Comparison of ENCODE assay signal across 19 cellular contexts in genomic region chr7:11985971-11986370, GRCh38.
"Had no signal": no experiment of that assay in that cellular context is flagged by ENCODE, and none has a peak within 500 bp of the region (broad histone marks: within the 10 kb centered on the region; RNA-seq: fewer than 3 reads in every experiment).

No MANE protein-coding gene starts in this region.

- H3K9me3 ChIP-seq: MG63 had no signal

- DNase-seq: MG63, NCI-H1092, NCI-H1105 treated with DMSO at 0.1 percent for 48 hours, NCI-H1417 treated with DMSO at 0.1 percent for 48 hours, NCI-H146, NCI-H1694 treated with DMSO at 0.1 percent for 48 hours, NCI-H1930, NCI-H2081, NCI-H2107, NCI-H2227 treated with DMSO at 0.1 percent for 48 hours, NCI-H524, NCI-H526 treated with DMSO at 0.1 percent for 48 hours, NCI-H748 treated with DMSO at 0.1 percent for 48 hours, SHP77, SK-N-SH, SW 1271 had no signal

- H3K36me3 ChIP-seq: MG63 had no signal

- H3K27me3 ChIP-seq: MG63 had no signal

- H3K36me3 Mint-ChIP-seq: IgD-negative memory B cell had no signal

- H3K27ac ChIP-seq: RWPE1 had no signal

- H3K9ac ChIP-seq: SK-N-SH had no signal

- H3K4me2 ChIP-seq: SK-N-SH had no signal

- H3K27ac Mint-ChIP-seq: IgD-negative memory B cell had no signal

- H3K4me1 Mint-ChIP-seq: IgD-negative memory B cell had no signal

- H3K27me3 Mint-ChIP-seq: IgD-negative memory B cell had no signal

- H3K4me3 ChIP-seq: K562, MG63 had no signal
